ENCODE assay signal across 1 cellular context in genomic region chr10:102344067-102344466, GRCh38.
TF ChIP-seq lines count a peak whose summit lies in the region.

No MANE protein-coding gene starts in this region.

TF ChIP-seq in HepG2, 621 proteins besides CTCF, POLR2A, EP300 and RAD21:
- TF ChIP-seq NR0B2 (CRISPR knock-in tag; IDR thresholded peaks at IDR 0.05) (no peak), ZNF3 (CRISPR knock-in tag; IDR thresholded peaks at IDR 0.05) (no peak), ZNF33A (CRISPR knock-in tag; IDR thresholded peaks at IDR 0.05; ENCODE audit: borderline replicate concordance) (no peak), ESRRA (CRISPR knock-in tag; IDR thresholded peaks at IDR 0.05; ENCODE audit: low read depth) (no peak), RARG (CRISPR knock-in tag; IDR thresholded peaks at IDR 0.05; ENCODE audit: low read depth) (no peak), THYN1 (CRISPR knock-in tag; IDR thresholded peaks at IDR 0.05; ENCODE audit: borderline replicate concordance, low read depth) (no peak), HES4 (CRISPR knock-in tag; IDR thresholded peaks at IDR 0.05; ENCODE audit: borderline replicate concordance) (no peak), CCAR2 (optimal IDR thresholded peaks at IDR 0.05; ENCODE audit: low read depth, low read length) (no peak), ISX (CRISPR knock-in tag; conservative IDR thresholded peaks at IDR 0.05) (no peak), HCFC1 (IDR thresholded peaks at IDR 0.05; ENCODE audit: low read depth, low read length) (no peak), ZNF251 (CRISPR knock-in tag; IDR thresholded peaks at IDR 0.05) (no peak), KDM3A (CRISPR knock-in tag; IDR thresholded peaks at IDR 0.05; ENCODE audit: low read depth) (no peak), MTERF4 (CRISPR knock-in tag; IDR thresholded peaks at IDR 0.05) (no peak), E2F5 (CRISPR knock-in tag; conservative IDR thresholded peaks at IDR 0.05) (no peak), ZFP62 (CRISPR knock-in tag; IDR thresholded peaks at IDR 0.05) (no peak), POLR2AphosphoS2 (IDR thresholded peaks at IDR 0.05; ENCODE audit: low read depth, low read length) (no peak), ZSCAN12 (CRISPR knock-in tag; IDR thresholded peaks at IDR 0.05) (no peak), TEAD3 (CRISPR knock-in tag; optimal IDR thresholded peaks at IDR 0.05; ENCODE audit: borderline replicate concordance) (no peak)
